Comparison of ENCODE assay signal across 16 cellular contexts in the genomic region with DNA sequence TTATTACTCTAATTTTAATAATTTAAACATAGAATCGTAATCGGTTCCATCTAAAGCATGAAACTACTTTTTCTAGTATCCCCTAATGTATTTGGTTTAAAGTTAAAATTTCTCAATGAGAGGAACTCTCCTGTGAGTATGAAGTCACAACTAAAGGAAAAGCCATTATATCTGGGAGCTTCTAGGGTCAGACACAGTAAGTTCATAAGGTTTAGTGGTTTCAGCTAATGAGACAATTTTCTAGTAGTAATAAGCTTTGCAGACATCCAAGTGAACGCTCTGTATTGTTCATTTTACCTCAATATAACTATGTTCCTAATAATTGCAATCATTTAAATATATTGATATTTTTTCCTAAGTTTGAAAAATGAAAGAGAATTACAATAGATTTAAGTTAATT.
DNase-seq lines count a peak whose midpoint lies in the region; ATAC-seq, FAIRE-seq and TF ChIP-seq lines count a peak whose summit lies in the region.
"Had no signal": no experiment of that assay in that cellular context is flagged by ENCODE, and none has a peak within 500 bp of the region (broad histone marks: within the 10 kb centered on the region; RNA-seq: fewer than 3 reads in every experiment).

No MANE protein-coding gene starts in this region.

- RAD21 ChIA-PET in GM12878 (lab: Charles Lee; ENCODE audit: unreplicated experiment), result no interaction called here

- TF ChIP-seq CTCF in A549 (IDR thresholded peaks at IDR 0.05), result no peak
- no peak for TF ChIP-seq CTCF in KMS-11 (conservative IDR thresholded peaks at IDR 0.05; ENCODE audit: low read depth, low read length)
- no peak for TF ChIP-seq CTCF in GM12878 (IDR thresholded peaks at IDR 0.05 in 2 of 3, conservative IDR thresholded peaks at IDR 0.05 in 1 of 3; ENCODE audit: control insufficient read depth in 2 of 3, extremely low read depth in 1 of 3, insufficient read depth in 1 of 3, low read depth in 3 of 3, low read length in 3 of 3)

- POLR2A ChIA-PET in A549 (lab: Yijun Ruan, JAX) (no interaction called here), GM12878 (lab: Charles Lee) (no interaction called here), HEK293T (lab: Yijun Ruan, JAX) (no interaction called here)

- no peak for TF ChIP-seq POLR2A in A549 (IDR thresholded peaks at IDR 0.05; ENCODE audit: low read length)
- no peak for TF ChIP-seq POLR2A in GM12878 (IDR thresholded peaks at IDR 0.05; ENCODE audit: low read depth, low read length)

- H3K79me2 ChIP-seq in KMS-11 (ENCODE audit: insufficient read depth, low read depth) (no peaks in the 10 kb centered on the region), GM12878 (ENCODE audit: control insufficient read depth, insufficient read depth, low read length) (no peaks in the 10 kb centered on the region)

- intact Hi-C loops in GM12878 (cut with micrococcal nuclease; ENCODE audit: unreplicated experiment), result no loop called here

- BruUV-seq in GM12878 (replicated peaks; lab: Mats Ljungman, UMichigan), result no TSS peak

- H3K9ac ChIP-seq in KMS-11, result no peak overlapping the region
- H3K9ac ChIP-seq in GM12878 (ENCODE audit: control insufficient read depth, insufficient read depth, low read length), result no peak overlapping the region

- WGBS in A549 (ENCODE audit: missing lambda C conversion rate), result 9% methylated on average over 3 of the region's 3 CpGs
- WGBS in GM12878 (ENCODE audit: insufficient coverage, insufficient replicate concordance, low lambda C conversion rate, missing lambda C conversion rate), result 58% methylated on average over 3 of the region's 3 CpGs

- SMC1A ChIA-PET in GM12878 (lab: Charles Lee; ENCODE audit: uncharacterized antibody, unreplicated experiment), result no interaction called here

- H3K27me3 ChIP-seq in KMS-11 (ENCODE audit: insufficient read depth, low read depth), result no peaks in the 10 kb centered on the region
- H3K27me3 ChIP-seq in GM12878 (replicated peaks in 1 of 2; ENCODE audit: control insufficient read depth in 2 of 2, insufficient read depth in 2 of 2, low read length in 1 of 2), result no peaks in the 10 kb centered on the region

- H4K20me1 ChIP-seq in KMS-11 (ENCODE audit: insufficient read depth) (no peaks in the 10 kb centered on the region), GM12878 (ENCODE audit: control insufficient read depth, insufficient read depth) (no peaks in the 10 kb centered on the region)

- FAIRE-seq in A549 (lab: Jason Lieb, UNC) (peak; percentile 13), GM12878 (lab: Jason Lieb, UNC) (no peak)
- FAIRE-seq: GM18507, HTR-8/SVneo had no signal

- peak overlapping the region; percentile 72 for H3K4me2 ChIP-seq in A549
- H3K4me2 ChIP-seq in KMS-11, result peak overlapping the region; percentile 40; the same call in 1 of the 2 replicates
- no peak overlapping the region for H3K4me2 ChIP-seq in GM12878 (ENCODE audit: control insufficient read depth, insufficient read depth)

- CTCF ChIA-PET in A549 (lab: Yijun Ruan, JAX), result no interaction called here
- CTCF ChIA-PET in GM12878 (lab: Yijun Ruan, JAX), result no interaction called here
- CTCF ChIA-PET in HEK293T (lab: Yijun Ruan, JAX), result no interaction called here

- no peaks in the 10 kb centered on the region; the same call in 1 of the 2 replicates for H3K36me3 ChIP-seq in KMS-11 (ENCODE audit: insufficient read depth)
- no peaks in the 10 kb centered on the region for H3K36me3 ChIP-seq in GM12878 (ENCODE audit: control insufficient read depth in 2 of 2, insufficient read depth in 2 of 2, low read length in 1 of 2)

- H3K27ac ChIP-seq in A549 (peak overlapping the region; percentile 70 to 83; a peak in 5 of 6 replicates), KMS-11 (no peak overlapping the region), GM12878 (ENCODE audit: control insufficient read depth, insufficient read depth) (no peak overlapping the region)

- DNase-seq in A549 (ENCODE audit: low read depth in 1 of 2, low spot score in 1 of 2) (no peak), RPMI7951 (ENCODE audit: low read depth) (peak; percentile 23), GM12878 (ENCODE audit: low read depth, low spot score) (no peak), HEK293T (ENCODE audit: extremely low spot score) (no peak), NCI-H1105 (lab: John Stamatoyannopoulos, UW) (no peak), NCI-H2029 (lab: John Stamatoyannopoulos, UW) (no peak)
- DNase-seq: AML-193, NCI-H1417 treated with DMSO at 0.1 percent for 48 hours, NCI-H2029 treated with DMSO at 0.1 percent for 48 hours, NCI-H2227 treated with DMSO at 0.1 percent for 48 hours, NCI-H526, SHP77 treated with DMSO at 0.1 percent for 48 hours had no signal

- ATAC-seq in A549, result peak; percentile 47 to 64; a peak in 4 of 6 replicates
- ATAC-seq in GM12878, result peak; percentile 48; the same call in 2 of the 3 replicates
- no peak for ATAC-seq in GM19395 (IDR thresholded peaks at IDR 0.05; ENCODE audit: unreplicated experiment)

- no peaks in the 10 kb centered on the region for H3K4me1 ChIP-seq in A549
- peaks cover 8% of the 10 kb centered on the region for H3K4me1 ChIP-seq in KMS-11 (ENCODE audit: low read depth, poor library complexity, severe bottlenecking)
- H3K4me1 ChIP-seq in GM12878 (ENCODE audit: control insufficient read depth, insufficient read depth, low read length), result no peaks in the 10 kb centered on the region

- H2AFZ ChIP-seq in KMS-11 (ENCODE audit: low read depth), result no peak overlapping the region
- H2AFZ ChIP-seq in GM12878 (ENCODE audit: control insufficient read depth, low read depth, low read length), result no peak overlapping the region

- no peak for TF ChIP-seq RAD21 in A549 (conservative IDR thresholded peaks at IDR 0.05 in 1 of 2, IDR thresholded peaks at IDR 0.05 in 1 of 2)
- TF ChIP-seq RAD21 in GM12878 (IDR thresholded peaks at IDR 0.05; ENCODE audit: insufficient read depth, low read depth, low read length), result no peak

- in situ Hi-C loops in GM12878 (cut with MboI), result no loop called here

- H3K9me3 ChIP-seq in A549 (no peaks in the 10 kb centered on the region; the same call in 2 of the 3 replicates), GM12878 (replicated peaks; ENCODE audit: control insufficient read depth, insufficient read depth, low read length) (no peaks in the 10 kb centered on the region)

- TF ChIP-seq EP300 in A549 (IDR thresholded peaks at IDR 0.05) (no peak), GM12878 (IDR thresholded peaks at IDR 0.05; ENCODE audit: borderline replicate concordance in 1 of 2, control insufficient read depth in 1 of 2, low read depth in 2 of 2, low read length in 2 of 2) (no peak)

- H3K4me3 ChIP-seq in A549 (peak overlapping the region; percentile 43), KMS-11 (IDR thresholded peaks at IDR 0.05; ENCODE audit: insufficient read depth, low read depth, low read length) (no peak overlapping the region), GM12878 (no peak overlapping the region)

TF ChIP-seq in A549, 52 proteins besides CTCF, POLR2A, EP300 and RAD21 (continues in another document):
- no peak for TF ChIP-seq ZFP36 (IDR thresholded peaks at IDR 0.05; ENCODE audit: borderline replicate concordance, partially characterized antibody)
- no peak for TF ChIP-seq RFX5 (IDR thresholded peaks at IDR 0.05)
- no peak for TF ChIP-seq HOXB5 (CRISPR knock-in tag; IDR thresholded peaks at IDR 0.05)

TF ChIP-seq in GM12878, 131 proteins besides CTCF, POLR2A, EP300 and RAD21 (continues in another document):
- no peak for TF ChIP-seq IKZF2 (IDR thresholded peaks at IDR 0.05)
- no peak for TF ChIP-seq MYC (IDR thresholded peaks at IDR 0.05; ENCODE audit: insufficient read depth, insufficient read length, insufficient replicate concordance, low read length, severe bottlenecking)
- TF ChIP-seq RELB (IDR thresholded peaks at IDR 0.05; ENCODE audit: low read depth), result no peak

TF ChIP-seq in HEK293T, 16 proteins besides CTCF, POLR2A, EP300 and RAD21:
- TF ChIP-seq SUZ12 (IDR thresholded peaks at IDR 0.05) (no peak), TARDBP (IDR thresholded peaks at IDR 0.05) (no peak), HDGF (IDR thresholded peaks at IDR 0.05; ENCODE audit: borderline replicate concordance) (no peak), LEF1 (IDR thresholded peaks at IDR 0.05; ENCODE audit: borderline replicate concordance) (no peak)
- TF ChIP-seq, protein P1, sequence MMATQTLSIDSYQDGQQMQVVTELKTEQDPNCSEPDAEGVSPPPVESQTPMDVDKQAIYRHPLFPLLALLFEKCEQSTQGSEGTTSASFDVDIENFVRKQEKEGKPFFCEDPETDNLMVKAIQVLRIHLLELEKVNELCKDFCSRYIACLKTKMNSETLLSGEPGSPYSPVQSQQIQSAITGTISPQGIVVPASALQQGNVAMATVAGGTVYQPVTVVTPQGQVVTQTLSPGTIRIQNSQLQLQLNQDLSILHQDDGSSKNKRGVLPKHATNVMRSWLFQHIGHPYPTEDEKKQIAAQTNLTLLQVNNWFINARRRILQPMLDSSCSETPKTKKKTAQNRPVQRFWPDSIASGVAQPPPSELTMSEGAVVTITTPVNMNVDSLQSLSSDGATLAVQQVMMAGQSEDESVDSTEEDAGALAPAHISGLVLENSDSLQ (IDR thresholded peaks at IDR 0.05), result no peak

Comparison
In these comparisons a context has a peak if more than half of its experiments do, and no peak if none do; other contexts are left out.
1. H3K27ac ChIP-seq: peak in A549 (2 of 2); none in KMS-11 (single experiment) and GM12878 (single experiment).